9 cellular contexts compared by ENCODE assay signal in the genomic region with DNA sequence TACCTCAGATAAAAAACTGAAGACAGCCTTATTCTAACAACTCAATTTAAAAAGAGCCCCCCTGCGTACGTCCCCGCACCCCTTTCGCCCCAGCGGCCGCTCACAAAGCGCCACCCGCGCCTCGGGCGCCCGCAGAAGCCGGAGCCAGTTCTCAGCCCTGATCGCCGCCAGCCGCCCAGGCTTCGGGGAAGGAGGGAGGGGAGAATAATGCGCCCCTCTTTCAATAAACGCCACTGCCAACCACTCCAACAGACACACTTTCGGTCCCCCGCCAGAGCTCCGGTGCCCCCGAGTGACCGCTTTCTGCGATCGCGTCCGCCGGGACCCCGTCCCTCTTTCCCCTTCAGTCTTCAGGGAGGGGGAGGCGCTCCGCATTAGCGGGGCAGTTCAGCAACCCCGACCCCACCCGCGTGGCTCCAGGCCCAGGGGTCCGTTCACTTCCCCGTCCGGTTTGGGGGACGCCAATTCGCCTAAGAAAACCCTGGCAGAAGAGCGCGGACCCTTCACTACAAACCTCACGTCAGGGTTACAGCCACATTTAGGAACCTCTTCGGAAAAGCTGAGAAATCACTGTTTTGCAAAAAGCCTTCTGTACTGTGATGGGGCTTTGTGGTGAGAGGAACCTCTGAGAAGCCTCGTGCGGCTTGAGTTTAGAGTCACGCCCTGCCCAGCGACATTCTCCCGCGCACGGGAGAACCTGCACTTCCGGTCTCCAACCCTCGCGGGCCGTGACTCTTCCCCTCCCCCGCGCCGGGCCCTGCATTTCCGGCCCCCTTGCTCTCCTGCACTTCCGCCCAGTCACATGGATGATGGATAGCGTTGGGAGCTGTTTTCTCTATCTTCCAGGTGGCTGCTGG. TPM values are rescaled to one million over a fixed set of nuclear protein-coding genes. Genes with fewer than 3 reads are reported as not detected.
DNase-seq lines count a peak whose midpoint lies in the region; ATAC-seq lines count a peak whose summit lies in the region.
"Had no signal": no experiment of that assay in that cellular context is flagged by ENCODE, and none has a peak within 500 bp of the region (broad histone marks: within the 10 kb centered on the region; RNA-seq: fewer than 3 reads in every experiment).

No MANE protein-coding gene starts in this region.

- ATAC-seq in HG02763 (IDR thresholded peaks at IDR 0.05; ENCODE audit: unreplicated experiment) = no peak

- H2AFZ ChIP-seq in neuronal stem cell (ENCODE audit: low read length) = peak overlapping the region; percentile 89

- no peaks in the 10 kb centered on the region for H3K36me3 ChIP-seq in neuronal stem cell (replicated peaks in 1 of 2; ENCODE audit: control insufficient read depth in 2 of 2, insufficient read depth in 2 of 2, low read length in 2 of 2)

- peaks cover 0 to 17% of the 10 kb centered on the region in 2 donors for H3K4me1 ChIP-seq in neuronal stem cell (ENCODE audit: control insufficient read depth in 2 of 2, insufficient read depth in 1 of 2, low read depth in 1 of 2, low read length in 2 of 2)

- DNase-seq in DMS153 treated with DMSO at 0.1 percent for 48 hours (lab: John Stamatoyannopoulos, UW; ENCODE audit: unreplicated experiment) (peak; percentile 42), HK-2 (ENCODE audit: unreplicated experiment) (peak; percentile 91), ecto neural progenitor cell (ENCODE audit: low spot score) (peak; percentile 55), neuronal stem cell (ENCODE audit: low spot score) (no peak), NCI-H1694 treated with DMSO at 0.1 percent for 48 hours (lab: John Stamatoyannopoulos, UW) (no peak)
- no peak for DNase-seq in effector CD4-positive, alpha-beta T cell
- no peak for DNase-seq in stimulated activated CD8-positive, alpha-beta memory T cell treated with anti-CD3 and anti-CD28 coated beads, Interleukin-4, amount 100 ng/mL, for 48 hours
- DNase-seq: stimulated activated naive CD4-positive, alpha-beta T cell treated with Interleukin-2 at 50 U/mL for 16 hours had no signal

- no peak overlapping the region for H3K4ac ChIP-seq in neuronal stem cell (ENCODE audit: low read length)

- H4K91ac ChIP-seq in neuronal stem cell (ENCODE audit: low read depth, low read length, poor library complexity) = no peak overlapping the region

- peaks cover 0 to 45% (median 0%) of the 10 kb centered on the region in 3 experiments for H3K27me3 ChIP-seq in neuronal stem cell (ENCODE audit: control insufficient read depth in 3 of 3, insufficient read depth in 3 of 3, low read depth in 1 of 3, low read length in 3 of 3)

- H3K18ac ChIP-seq in neuronal stem cell (ENCODE audit: low read length) = peak overlapping the region; percentile 99

- H3K9ac ChIP-seq in neuronal stem cell (ENCODE audit: low read depth, low read length, poor library complexity) = peak overlapping the region; percentile 80

- no CpG with 5 or more reads among the region's 62 CpGs for WGBS in neuronal stem cell (ENCODE audit: extremely low coverage in 2 of 2, insufficient read length in 2 of 2, insufficient replicate concordance in 1 of 2), 2 donors

- H3K4me3 ChIP-seq in neuronal stem cell (ENCODE audit: low read length in 2 of 2) = peak overlapping the region; percentile 32 to 77

- no peak overlapping the region for H3K27ac ChIP-seq in neuronal stem cell (replicated peaks; ENCODE audit: low read length)

- peak overlapping the region; percentile 81 for H3K4me2 ChIP-seq in neuronal stem cell (ENCODE audit: insufficient read depth, low read length, poor library complexity, severe bottlenecking)

- peak overlapping the region; percentile 9 for H3K23ac ChIP-seq in neuronal stem cell (ENCODE audit: low read depth, low read length, poor library complexity)

- peak overlapping the region; percentile 78 for H2BK5ac ChIP-seq in neuronal stem cell (ENCODE audit: low read length)

- H2BK12ac ChIP-seq in neuronal stem cell (ENCODE audit: low read length) = no peak overlapping the region

- H3K14ac ChIP-seq in neuronal stem cell (ENCODE audit: low read length) = no peak overlapping the region

- no peak overlapping the region for H2BK15ac ChIP-seq in neuronal stem cell (ENCODE audit: low read length)

- no peaks in the 10 kb centered on the region for H3K79me1 ChIP-seq in neuronal stem cell (ENCODE audit: low read depth, low read length)

- no peak overlapping the region for H4K8ac ChIP-seq in neuronal stem cell (ENCODE audit: low read depth, low read length)

- peaks cover 0 to 4% of the 10 kb centered on the region in 2 donors for H3K9me3 ChIP-seq in neuronal stem cell (replicated peaks in 1 of 2; ENCODE audit: control insufficient read depth in 2 of 2, insufficient read depth in 1 of 2, low read depth in 1 of 2, low read length in 2 of 2)

- peak overlapping the region; percentile 90 for H2AK5ac ChIP-seq in neuronal stem cell (ENCODE audit: low read depth, low read length)

- H2BK120ac ChIP-seq in neuronal stem cell (ENCODE audit: low read depth, low read length) = peak overlapping the region; percentile 52

RNA-seq across cellular contexts. Expression of a gene that starts 18.7 kb away (rescaled TPM):
- 189 TPM for polyA plus RNA-seq in neuronal stem cell (2013, experiment 1 of 2)
- 187 TPM for polyA plus RNA-seq in neuronal stem cell (2013, experiment 2 of 2)

Comparison
In these comparisons a context has a peak if more than half of its experiments do, and no peak if none do; other contexts are left out.
1. DNase-seq: peak in DMS153 treated with DMSO at 0.1 percent for 48 hours (single experiment), HK-2 (single experiment) and ecto neural progenitor cell (single experiment); none in neuronal stem cell (single experiment), effector CD4-positive, alpha-beta T cell (single experiment), NCI-H1694 treated with DMSO at 0.1 percent for 48 hours (single experiment) and stimulated activated CD8-positive, alpha-beta memory T cell treated with anti-CD3 and anti-CD28 coated beads, Interleukin-4, amount 100 ng/mL, for 48 hours (single experiment).